8 cellular contexts compared by ENCODE assay signal in the genomic region with DNA sequence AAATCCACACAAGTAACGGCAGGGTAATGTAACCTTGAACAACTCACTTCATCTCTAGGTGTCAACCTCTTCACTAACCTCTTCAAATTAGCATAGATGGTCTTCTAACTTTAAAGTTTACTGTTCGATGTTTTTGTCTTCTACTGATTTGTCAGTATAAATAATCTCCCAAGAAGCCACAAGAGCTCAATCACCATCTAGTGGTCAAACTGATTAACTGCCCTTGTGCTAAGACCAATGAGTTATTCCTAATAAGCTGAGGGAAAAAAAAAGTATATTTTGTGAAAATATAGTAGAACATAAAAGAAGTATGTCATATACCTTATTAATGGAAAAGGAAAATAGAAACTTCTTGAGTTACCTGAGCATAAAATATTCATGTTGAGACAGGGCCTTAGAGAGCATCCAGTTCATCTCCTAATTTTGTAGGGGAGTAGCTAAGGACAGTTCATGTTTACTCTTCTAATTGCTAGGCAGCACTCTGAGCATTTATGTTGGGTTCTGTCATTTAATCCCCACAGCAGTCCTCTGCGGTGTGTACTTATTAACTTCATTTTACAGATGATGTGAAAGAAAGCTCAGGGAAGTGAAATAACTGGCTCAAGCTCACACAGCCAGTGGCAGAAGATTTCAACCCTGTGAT.
A peak's percentile ranks its signal among the peaks of the same experiment; 100 is the strongest.
DNase-seq lines count a peak whose midpoint lies in the region; ATAC-seq, FAIRE-seq and TF ChIP-seq lines count a peak whose summit lies in the region.

No MANE protein-coding gene starts in this region.

- H3K4me3 ChIP-seq in OCI-LY7 (ENCODE audit: low read depth, low read length, poor library complexity, severe bottlenecking) (no peak overlapping the region), mucosa of descending colon (no peak overlapping the region)

- no peak overlapping the region for H3K27ac Mint-ChIP-seq in endothelial cell (ENCODE audit: unreplicated experiment)
- H3K27ac Mint-ChIP-seq in T-helper 2 cell treated with Interferon-gamma antibody and Interleukin-4, amounts not matched to agents 5 μg/mL and 100 μg/mL, for 36 hours, result no peak overlapping the region

- H3K27me3 Mint-ChIP-seq in endothelial cell (ENCODE audit: unreplicated experiment), result no peaks in the 10 kb centered on the region
- no peaks in the 10 kb centered on the region for H3K27me3 Mint-ChIP-seq in T-helper 2 cell treated with Interferon-gamma antibody and Interleukin-4, amounts not matched to agents 5 μg/mL and 100 μg/mL, for 36 hours (ENCODE audit: low read depth)

- DNase-seq in AML-193 (lab: John Stamatoyannopoulos, UW) (peak; percentile 65 to 78), GM18507 (ENCODE audit: extremely low spot score, insufficient read length, low read depth) (peak; percentile 25), OCI-LY7 (ENCODE audit: low spot score) (peak; percentile 44), endothelial cell (ENCODE audit: low spot score) (no peak), mucosa of descending colon (no peak)
- DNase-seq in activated effector memory CD4-positive, alpha-beta T cell treated with Interleukin-2 at 50 U/mL for 16 hours, result no peak
- DNase-seq in T-helper 2 cell treated with Interferon-gamma antibody and Interleukin-4, amounts not matched to agents 5 μg/mL and 100 μg/mL, for 36 hours (ENCODE audit: low spot score), result no peak

- H3K79me2 ChIP-seq in OCI-LY7 (ENCODE audit: insufficient read depth, low read depth, low read length), result no peaks in the 10 kb centered on the region

- no peak overlapping the region for H2AFZ ChIP-seq in OCI-LY7 (ENCODE audit: low read length)

- peak; percentile 72 for ATAC-seq in HG03342 (IDR thresholded peaks at IDR 0.05; ENCODE audit: unreplicated experiment)
- no peak for ATAC-seq in mucosa of descending colon

- H3K9me3 ChIP-seq in OCI-LY7 (ENCODE audit: low read length) (no peaks in the 10 kb centered on the region), mucosa of descending colon (no peaks in the 10 kb centered on the region)

- H4K20me1 ChIP-seq in OCI-LY7 (ENCODE audit: insufficient read depth, low read length), result no peaks in the 10 kb centered on the region

- no peaks in the 10 kb centered on the region for H3K9me2 ChIP-seq in OCI-LY7 (ENCODE audit: insufficient read depth, low read length)

- H3K4me1 ChIP-seq in OCI-LY7 (ENCODE audit: insufficient read depth, low read length, poor library complexity, severe bottlenecking) (no peaks in the 10 kb centered on the region), mucosa of descending colon (ENCODE audit: low read depth) (no peaks in the 10 kb centered on the region)

- no peak overlapping the region for H3K4me3 Mint-ChIP-seq in endothelial cell (ENCODE audit: unreplicated experiment)
- no peak overlapping the region for H3K4me3 Mint-ChIP-seq in T-helper 2 cell treated with Interferon-gamma antibody and Interleukin-4, amounts not matched to agents 5 μg/mL and 100 μg/mL, for 36 hours

- H3K9me3 Mint-ChIP-seq in endothelial cell (ENCODE audit: unreplicated experiment), result no peaks in the 10 kb centered on the region
- no peaks in the 10 kb centered on the region for H3K9me3 Mint-ChIP-seq in T-helper 2 cell treated with Interferon-gamma antibody and Interleukin-4, amounts not matched to agents 5 μg/mL and 100 μg/mL, for 36 hours

- H3K4me2 ChIP-seq in OCI-LY7 (ENCODE audit: low read length), result no peak overlapping the region

- CTCF ChIA-PET in OCI-LY7 (lab: Charles Lee; ENCODE audit: unreplicated experiment), result interaction anchor here (0.5 kb wide), 1 partner anchor 66 kb away, joined by 3 read pairs; no protein-coding TSS in a partner anchor

- TF ChIP-seq CTCF in OCI-LY7 (conservative IDR thresholded peaks at IDR 0.05; ENCODE audit: low read length) (peak; percentile 86), endothelial cell (IDR thresholded peaks at IDR 0.05; ENCODE audit: unreplicated experiment) (peak; percentile 75), mucosa of descending colon (IDR thresholded peaks at IDR 0.05) (peak; percentile 20)

- H3K27ac ChIP-seq in OCI-LY7 (ENCODE audit: low read depth, low read length, poor library complexity, severe bottlenecking), result no peak overlapping the region

- FAIRE-seq in GM18507 (lab: Jason Lieb, UNC), result peak; percentile 54

- peaks cover 5% of the 10 kb centered on the region for H3K4me1 Mint-ChIP-seq in endothelial cell (ENCODE audit: unreplicated experiment)
- no peaks in the 10 kb centered on the region for H3K4me1 Mint-ChIP-seq in T-helper 2 cell treated with Interferon-gamma antibody and Interleukin-4, amounts not matched to agents 5 μg/mL and 100 μg/mL, for 36 hours (ENCODE audit: low read depth)

- BruUV-seq in OCI-LY7 (replicated peaks; lab: Mats Ljungman, UMichigan), result no TSS peak

- intact Hi-C loops in OCI-LY7 (cut with micrococcal nuclease; ENCODE audit: unreplicated experiment), result loop anchor here (5.0 kb wide), 1 partner anchor 357 kb away; no protein-coding TSS in a partner anchor
- intact Hi-C loops in mucosa of descending colon (cut with DNase I, micrococcal nuclease), result no loop called here

- POLR2A ChIA-PET in OCI-LY7 (lab: Charles Lee), result interaction anchor here (1.4 kb wide), 1 partner anchor 604 kb away, joined by 3 read pairs; no protein-coding TSS in a partner anchor

- H3K36me3 ChIP-seq in OCI-LY7 (ENCODE audit: insufficient read depth, low read length), result peaks cover 59% of the 10 kb centered on the region
- no peaks in the 10 kb centered on the region for H3K36me3 ChIP-seq in mucosa of descending colon (ENCODE audit: low read depth)

- peaks cover 5% of the 10 kb centered on the region for H3K36me3 Mint-ChIP-seq in endothelial cell (ENCODE audit: low read depth, unreplicated experiment)
- H3K36me3 Mint-ChIP-seq in T-helper 2 cell treated with Interferon-gamma antibody and Interleukin-4, amounts not matched to agents 5 μg/mL and 100 μg/mL, for 36 hours (ENCODE audit: low read depth), result peaks cover 37% of the 10 kb centered on the region

Comparison
In these comparisons a context has a peak if more than half of its experiments do, and no peak if none do; other contexts are left out.
1. DNase-seq: peak in AML-193 (2 of 2), GM18507 (single experiment) and OCI-LY7 (single experiment); none in endothelial cell (single experiment), mucosa of descending colon (0 of 3), activated effector memory CD4-positive, alpha-beta T cell treated with Interleukin-2 at 50 U/mL for 16 hours (single experiment) and T-helper 2 cell treated with Interferon-gamma antibody and Interleukin-4, amounts not matched to agents 5 μg/mL and 100 μg/mL, for 36 hours (single experiment).
2. CTCF ChIP-seq: peak in every context shown above with its lines; median percentile 86 in OCI-LY7; 75 in endothelial cell; 20 in mucosa of descending colon.